ENCODE assay signal across 15 cellular contexts in genomic region chr4:4687935-4688727, GRCh38.
DNase-seq lines count a peak whose midpoint lies in the region; ATAC-seq, FAIRE-seq and TF ChIP-seq lines count a peak whose summit lies in the region.
"Had no signal": no experiment of that assay in that cellular context is flagged by ENCODE, and none has a peak within 500 bp of the region (broad histone marks: within the 10 kb centered on the region; RNA-seq: fewer than 3 reads in every experiment).

No MANE protein-coding gene starts in this region.

- POLR2A ChIA-PET in HepG2 (lab: Yijun Ruan, JAX) = no interaction called here

- no peak overlapping the region for H3K9ac ChIP-seq in HepG2 (ENCODE audit: insufficient read depth, low read depth, low read length)
- H3K9ac ChIP-seq: BLaER1 had no signal

- H3K27ac ChIP-seq in HepG2 (ENCODE audit: extremely low read length, insufficient read depth, low read length) (no peak overlapping the region), right lobe of liver (no peak overlapping the region), breast epithelium (no peak overlapping the region)
- H3K27ac ChIP-seq: BLaER1 had no signal

- H3K4me3 Mint-ChIP-seq in nephron progenitor cell = no peak overlapping the region
- H3K4me3 Mint-ChIP-seq: CD14-positive monocyte; CD4-positive, alpha-beta memory T cell had no signal

- H3K9me3 Mint-ChIP-seq in nephron progenitor cell = peaks cover 4% of the 10 kb centered on the region

- in situ Hi-C loops in HepG2 (cut with HindIII; ENCODE audit: extremely low pct_ligation_motif_present, low pct_unique_long_range_greater_than_20kb) = no loop called here

- no peak for FAIRE-seq in HepG2 (lab: Jason Lieb, UNC)

- 96% methylated on average over 17 of the region's 17 CpGs for WGBS in HepG2 (ENCODE audit: low lambda C conversion rate)
- WGBS in right lobe of liver (ENCODE audit: insufficient coverage, low coverage, low lambda C conversion rate, missing lambda C conversion rate) = 73% methylated on average over 14 of the region's 17 CpGs

- TF ChIP-seq POLR2A in HepG2 (IDR thresholded peaks at IDR 0.05; ENCODE audit: insufficient read depth in 1 of 2, low read depth in 2 of 2, low read length in 2 of 2) (no peak), right lobe of liver (IDR thresholded peaks at IDR 0.05) (no peak), breast epithelium (IDR thresholded peaks at IDR 0.05) (no peak)

- ATAC-seq in HepG2 (no peak), right lobe of liver (no peak)

- H3K4me2 ChIP-seq in HepG2 (ENCODE audit: low read depth, low read length) = no peak overlapping the region
- H3K4me2 ChIP-seq: BLaER1 had no signal

- H3K9me3 ChIP-seq in HepG2 (ENCODE audit: low read length) (no peaks in the 10 kb centered on the region), right lobe of liver (no peaks in the 10 kb centered on the region), breast epithelium (peaks cover 0 to 5% of the 10 kb centered on the region in 2 donors)

- no peak overlapping the region for H3K4me3 ChIP-seq in HepG2 (replicated peaks in 1 of 3; ENCODE audit: insufficient read depth in 1 of 3, low read depth in 2 of 3, low read length in 3 of 3)
- no peak overlapping the region for H3K4me3 ChIP-seq in right lobe of liver
- no peak overlapping the region for H3K4me3 ChIP-seq in breast epithelium
- H3K4me3 ChIP-seq: BLaER1 had no signal

- CTCF ChIA-PET in HepG2 (lab: Yijun Ruan, JAX; ENCODE audit: low intra/inter-chr PET ratio, low total read pairs) = no interaction called here

- H3K4me1 ChIP-seq in HepG2 (ENCODE audit: insufficient read depth, low read length) = peaks cover 47% of the 10 kb centered on the region
- no peaks in the 10 kb centered on the region for H3K4me1 ChIP-seq in right lobe of liver
- no peaks in the 10 kb centered on the region for H3K4me1 ChIP-seq in breast epithelium

- H2AFZ ChIP-seq in HepG2 (ENCODE audit: low read length) = no peak overlapping the region

- peaks cover 32% of the 10 kb centered on the region for H3K4me1 Mint-ChIP-seq in nephron progenitor cell
- H3K4me1 Mint-ChIP-seq: CD14-positive monocyte; CD4-positive, alpha-beta memory T cell had no signal

- H3K36me3 Mint-ChIP-seq in nephron progenitor cell (ENCODE audit: low read depth) = peaks cover 25% of the 10 kb centered on the region
- H3K36me3 Mint-ChIP-seq: CD14-positive monocyte had no signal

- no peak for TF ChIP-seq RAD21 in HepG2 (CRISPR knock-in tag; IDR thresholded peaks at IDR 0.05)

- TF ChIP-seq EP300 in HepG2 (IDR thresholded peaks at IDR 0.05; ENCODE audit: low read depth in 2 of 2, low read length in 2 of 2) (no peak), HepG2 (CRISPR knock-in tag; IDR thresholded peaks at IDR 0.05; ENCODE audit: borderline replicate concordance) (no peak)

- H3K27ac Mint-ChIP-seq in nephron progenitor cell = peak overlapping the region; percentile 30
- H3K27ac Mint-ChIP-seq: CD14-positive monocyte; CD4-positive, alpha-beta memory T cell had no signal

- no TSS peak for BruUV-seq in HepG2 (replicated peaks; lab: Mats Ljungman, UMichigan)

- H3K79me2 ChIP-seq in HepG2 (ENCODE audit: insufficient read depth, low read length) = no peaks in the 10 kb centered on the region

- DNase-seq in HepG2 (ENCODE audit: low spot score) (no peak), right lobe of liver (no peak), fibroblast of peridontal ligament (ENCODE audit: extremely low read depth) (peak; percentile 57), nephron progenitor cell (no peak), head of caudate nucleus (no peak), breast epithelium (ENCODE audit: low spot score in 2 of 2) (no peak), NCI-H1930 (lab: John Stamatoyannopoulos, UW) (no peak)
- DNase-seq: 8988T; CD4-positive, alpha-beta memory T cell; DMS79 treated with DMSO at 0.1 percent for 48 hours; GF-D8; GOT3; H7 had no signal

- intact Hi-C loops in HepG2 (cut with micrococcal nuclease; ENCODE audit: unreplicated experiment) (no loop called here), right lobe of liver (cut with DNase I) (no loop called here), head of caudate nucleus (cut with DNase I) (no loop called here), breast epithelium (cut with DNase I; ENCODE audit: low total_unique reads) (no loop called here)

- H4K20me1 ChIP-seq in HepG2 (ENCODE audit: insufficient read depth, low read length) = no peaks in the 10 kb centered on the region
- H4K20me1 ChIP-seq: BLaER1 had no signal

- peaks cover 8% of the 10 kb centered on the region for H3K27me3 Mint-ChIP-seq in nephron progenitor cell (ENCODE audit: low read depth, poor library complexity)
- H3K27me3 Mint-ChIP-seq: CD4-positive, alpha-beta memory T cell had no signal

- TF ChIP-seq CTCF in HepG2 (CRISPR knock-in tag; IDR thresholded peaks at IDR 0.05) = no peak
- no peak for TF ChIP-seq CTCF in right lobe of liver (IDR thresholded peaks at IDR 0.05)
- no peak for TF ChIP-seq CTCF in nephron progenitor cell (IDR thresholded peaks at IDR 0.05)
- no peak for TF ChIP-seq CTCF in breast epithelium (IDR thresholded peaks at IDR 0.05)

- H3K27me3 ChIP-seq in HepG2 (ENCODE audit: control insufficient read depth in 1 of 2, insufficient read depth in 2 of 2, low read length in 2 of 2) (no peaks in the 10 kb centered on the region), right lobe of liver (no peaks in the 10 kb centered on the region), breast epithelium (no peaks in the 10 kb centered on the region)
- H3K27me3 ChIP-seq: BLaER1 had no signal

- H3K36me3 ChIP-seq in HepG2 (replicated peaks in 1 of 2; ENCODE audit: control insufficient read depth in 1 of 2, insufficient read depth in 2 of 2, low read length in 2 of 2) (no peaks in the 10 kb centered on the region; a peak in 1 of 5 replicates), right lobe of liver (no peaks in the 10 kb centered on the region), breast epithelium (no peaks in the 10 kb centered on the region)

TF ChIP-seq in HepG2, 621 proteins besides CTCF, POLR2A, EP300 and RAD21:
- TF ChIP-seq SKI (IDR thresholded peaks at IDR 0.05; ENCODE audit: partially characterized antibody) = no peak
- TF ChIP-seq ZNF629 (CRISPR knock-in tag; conservative IDR thresholded peaks at IDR 0.05) = peak; percentile 72
TF ChIP-seq in HepG2: peak in this region for 1.
